ENCODE assay signal across 19 cellular contexts in the genomic region with DNA sequence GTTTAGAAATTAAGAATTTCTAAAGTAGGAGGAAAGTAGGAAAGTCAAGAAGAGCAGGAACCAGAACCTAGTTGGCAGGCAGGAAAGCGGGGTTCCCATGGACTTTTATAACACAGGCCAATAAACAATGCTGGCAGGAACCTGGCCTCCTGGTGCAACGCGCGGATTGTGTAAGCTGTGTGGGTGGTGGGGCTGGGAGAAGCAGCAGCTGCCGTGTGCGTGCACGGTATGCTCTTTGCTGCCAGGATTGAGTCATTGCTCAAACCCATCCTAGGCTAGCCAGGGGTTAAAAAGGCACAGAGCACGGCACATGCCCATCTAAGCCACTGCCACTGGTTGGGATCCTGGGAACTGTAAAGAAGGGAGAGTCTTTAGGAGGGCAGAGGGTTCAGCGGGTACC.
DNase-seq lines count a peak whose midpoint lies in the region; ATAC-seq and TF ChIP-seq lines count a peak whose summit lies in the region.
"Had no signal": no experiment of that assay in that cellular context is flagged by ENCODE, and none has a peak within 500 bp of the region (broad histone marks: within the 10 kb centered on the region; RNA-seq: fewer than 3 reads in every experiment).

No MANE protein-coding gene starts in this region.

- H3K27ac ChIP-seq in HL-60 (replicated peaks) = no peak overlapping the region
- H3K27ac ChIP-seq in Peyer's patch = no peak overlapping the region
- H3K27ac ChIP-seq: right lobe of liver, testis had no signal

- POLR2A ChIA-PET in activated CD4-positive, alpha-beta T cell treated with anti-CD3 and anti-CD28 coated beads, Interleukin-2, amount 10 ng/mL, durations not matched to agents 7 days and 5 days (lab: Charles Lee) = no interaction called here

- H3K4me3 ChIP-seq in HL-60 (replicated peaks; ENCODE audit: insufficient read depth, low read length) (no peak overlapping the region), Peyer's patch (no peak overlapping the region), fibroblast of mammary gland (ENCODE audit: control insufficient read depth, low read depth, low read length) (no peak overlapping the region)
- H3K4me3 ChIP-seq: GM12878, right lobe of liver, testis had no signal

- H3K9me3 ChIP-seq in Peyer's patch = no peaks in the 10 kb centered on the region
- H3K9me3 ChIP-seq: right lobe of liver, testis had no signal

- H3K4me3 Mint-ChIP-seq in activated CD4-positive, alpha-beta T cell treated with anti-CD3 and anti-CD28 coated beads, Interleukin-2, amount 10 ng/mL, durations not matched to agents 7 days and 5 days = no peak overlapping the region
- H3K4me3 Mint-ChIP-seq: CD4-positive, alpha-beta T cell; stimulated activated memory B cell treated with anti-CD40 and anti-IgM and Interleukin-4, amounts not matched to agents 10 μg/mL and 1 μg/mL and 100 μg/mL, for 72 hours had no signal

- no peak overlapping the region for H3K27ac Mint-ChIP-seq in activated CD4-positive, alpha-beta T cell treated with anti-CD3 and anti-CD28 coated beads, Interleukin-2, amount 10 ng/mL, durations not matched to agents 7 days and 5 days
- H3K27ac Mint-ChIP-seq: CD4-positive, alpha-beta T cell; stimulated activated memory B cell treated with anti-CD40 and anti-IgM and Interleukin-4, amounts not matched to agents 10 μg/mL and 1 μg/mL and 100 μg/mL, for 72 hours had no signal

- H3K9me3 Mint-ChIP-seq in activated CD4-positive, alpha-beta T cell treated with anti-CD3 and anti-CD28 coated beads, Interleukin-2, amount 10 ng/mL, durations not matched to agents 7 days and 5 days = no peaks in the 10 kb centered on the region
- H3K9me3 Mint-ChIP-seq: CD4-positive, alpha-beta T cell; stimulated activated memory B cell treated with anti-CD40 and anti-IgM and Interleukin-4, amounts not matched to agents 10 μg/mL and 1 μg/mL and 100 μg/mL, for 72 hours had no signal

- DNase-seq in HL-60 (ENCODE audit: low read depth in 1 of 2, low spot score in 1 of 2) = peak; percentile 18 to 78
- peak in 2 of 3 donors; percentile 59 to 66 for DNase-seq in Peyer's patch
- peak; percentile 30 for DNase-seq in fibroblast of mammary gland (ENCODE audit: low read depth)
- DNase-seq in sciatic nerve (ENCODE audit: low spot score) = no peak
- DNase-seq in activated CD4-positive, alpha-beta T cell treated with anti-CD3 and anti-CD28 coated beads, Interleukin-2, amount 10 ng/mL, durations not matched to agents 7 days and 5 days = no peak
- no peak for DNase-seq in activated CD4-positive, alpha-beta T cell treated with anti-CD3 and anti-CD28 coated beads for 4 hours
- DNase-seq in NCI-H748 (lab: John Stamatoyannopoulos, UW; ENCODE audit: unreplicated experiment) = no peak
- no peak for DNase-seq in stimulated activated naive CD4-positive, alpha-beta T cell (lab: John Stamatoyannopoulos, UW)
- DNase-seq: activated T-cell treated with anti-CD3 and anti-CD28 coated beads for 4 hours; amniotic stem cell; CD4-positive, alpha-beta T cell; cortex of kidney; hippocampal formation; NK-92 treated with Interleukin-12 subunit alpha and Interleukin-12 subunit beta, amount 100 ng/mL, for 24 hours; right lobe of liver; T-helper 1 cell; testis had no signal

- H3K36me3 Mint-ChIP-seq in activated CD4-positive, alpha-beta T cell treated with anti-CD3 and anti-CD28 coated beads, Interleukin-2, amount 10 ng/mL, durations not matched to agents 7 days and 5 days (ENCODE audit: low read depth) = no peaks in the 10 kb centered on the region
- H3K36me3 Mint-ChIP-seq: stimulated activated memory B cell treated with anti-CD40 and anti-IgM and Interleukin-4, amounts not matched to agents 10 μg/mL and 1 μg/mL and 100 μg/mL, for 72 hours had no signal

- no peaks in the 10 kb centered on the region for H3K4me1 Mint-ChIP-seq in activated CD4-positive, alpha-beta T cell treated with anti-CD3 and anti-CD28 coated beads, Interleukin-2, amount 10 ng/mL, durations not matched to agents 7 days and 5 days
- H3K4me1 Mint-ChIP-seq: stimulated activated memory B cell treated with anti-CD40 and anti-IgM and Interleukin-4, amounts not matched to agents 10 μg/mL and 1 μg/mL and 100 μg/mL, for 72 hours had no signal

- peaks cover 4% of the 10 kb centered on the region for H3K27me3 Mint-ChIP-seq in activated CD4-positive, alpha-beta T cell treated with anti-CD3 and anti-CD28 coated beads, Interleukin-2, amount 10 ng/mL, durations not matched to agents 7 days and 5 days
- H3K27me3 Mint-ChIP-seq: CD4-positive, alpha-beta T cell; stimulated activated memory B cell treated with anti-CD40 and anti-IgM and Interleukin-4, amounts not matched to agents 10 μg/mL and 1 μg/mL and 100 μg/mL, for 72 hours had no signal

- no peaks in the 10 kb centered on the region for H3K4me1 ChIP-seq in Peyer's patch
- H3K4me1 ChIP-seq: right lobe of liver, testis had no signal

- intact Hi-C loops in sciatic nerve (cut with DNase I) = no loop called here

- no peak for TF ChIP-seq POLR2A in Peyer's patch (IDR thresholded peaks at IDR 0.05)

- no peaks in the 10 kb centered on the region for H3K36me3 ChIP-seq in Peyer's patch
- H3K36me3 ChIP-seq: right lobe of liver had no signal

- TF ChIP-seq CTCF in HL-60 (IDR thresholded peaks at IDR 0.05; ENCODE audit: insufficient read depth, low read length) = no peak
- TF ChIP-seq CTCF in Peyer's patch (IDR thresholded peaks at IDR 0.05) = no peak
- TF ChIP-seq CTCF in fibroblast of mammary gland (conservative IDR thresholded peaks at IDR 0.05; ENCODE audit: control insufficient read depth, insufficient read depth, low read depth, low read length) = no peak

- H3K27me3 ChIP-seq in HL-60 (ENCODE audit: insufficient read depth, poor library complexity, severe bottlenecking) (no peaks in the 10 kb centered on the region), Peyer's patch (no peaks in the 10 kb centered on the region)
- H3K27me3 ChIP-seq: right lobe of liver, testis had no signal

- peak; percentile 34 for ATAC-seq in sciatic nerve
- ATAC-seq: GM12878; right lobe of liver; stimulated activated memory B cell treated with anti-CD40 and anti-IgM and Interleukin-4, amounts not matched to agents 10 μg/mL and 1 μg/mL and 100 μg/mL, for 72 hours had no signal

- CTCF ChIA-PET in activated CD4-positive, alpha-beta T cell treated with anti-CD3 and anti-CD28 coated beads, Interleukin-2, amount 10 ng/mL, durations not matched to agents 7 days and 5 days (lab: Charles Lee) = no interaction called here

Comparison
In these comparisons a context has a peak if more than half of its experiments do, and no peak if none do; other contexts are left out.
1. DNase-seq: peak in HL-60 (2 of 2), Peyer's patch (2 of 3) and fibroblast of mammary gland (single experiment); none in sciatic nerve (single experiment), activated CD4-positive, alpha-beta T cell treated with anti-CD3 and anti-CD28 coated beads, Interleukin-2, amount 10 ng/mL, durations not matched to agents 7 days and 5 days (single experiment), activated CD4-positive, alpha-beta T cell treated with anti-CD3 and anti-CD28 coated beads for 4 hours (0 of 2), NCI-H748 (single experiment) and stimulated activated naive CD4-positive, alpha-beta T cell (0 of 6).